9 cellular contexts compared by ENCODE assay signal in the genomic region with DNA sequence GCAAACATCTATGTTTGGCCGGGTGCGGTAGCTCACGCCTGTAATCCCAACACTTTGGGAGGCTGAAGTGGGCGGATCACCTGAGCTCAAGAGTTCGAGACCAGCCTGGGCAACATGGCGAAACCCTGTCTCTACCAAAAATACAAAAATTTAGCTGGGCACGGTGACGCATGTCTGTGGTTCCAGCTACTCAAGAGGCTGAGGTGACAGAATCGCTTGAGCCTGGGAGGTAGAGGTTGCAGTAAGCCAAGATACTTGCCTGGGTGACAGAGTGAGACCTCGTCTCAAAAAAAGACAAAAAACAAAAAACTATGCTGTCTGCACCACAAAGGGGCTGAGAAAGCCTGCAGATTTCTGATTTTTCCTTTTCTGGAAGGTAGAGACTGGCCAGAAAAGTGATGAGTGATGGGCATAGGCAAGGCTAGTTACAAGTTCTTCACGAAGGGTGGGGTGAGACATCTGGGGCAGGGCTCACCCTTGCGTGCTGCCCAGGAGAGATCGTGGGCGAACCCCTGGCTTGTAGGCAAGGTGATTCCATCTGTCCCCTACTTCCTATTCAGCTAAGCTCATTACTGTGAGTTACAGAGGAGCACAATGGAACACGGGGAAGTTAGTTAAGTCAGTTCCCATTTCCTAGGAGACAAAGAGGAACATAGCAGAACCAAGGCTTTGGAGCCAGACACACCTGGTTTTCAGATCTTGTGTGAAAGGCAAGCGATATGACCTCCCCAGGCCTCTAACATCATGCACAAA. TPM values are rescaled to one million over a fixed set of nuclear protein-coding genes. Genes with fewer than 3 reads are reported as not detected.
DNase-seq lines count a peak whose midpoint lies in the region; ATAC-seq and TF ChIP-seq lines count a peak whose summit lies in the region.
"Had no signal": no experiment of that assay in that cellular context is flagged by ENCODE, and none has a peak within 500 bp of the region (broad histone marks: within the 10 kb centered on the region; RNA-seq: fewer than 3 reads in every experiment).

No MANE protein-coding gene starts in this region.

- no peaks in the 10 kb centered on the region for H3K9me3 ChIP-seq in HUES6 (ENCODE audit: control insufficient read depth, insufficient read depth, low read depth, low read length)
- no peaks in the 10 kb centered on the region for H3K9me3 ChIP-seq in ascending aorta

- no peak for ATAC-seq in naive thymus-derived CD8-positive, alpha-beta T cell
- ATAC-seq in HG03045 (IDR thresholded peaks at IDR 0.05; ENCODE audit: unreplicated experiment) (no peak), GM18861 (IDR thresholded peaks at IDR 0.05; ENCODE audit: unreplicated experiment) (no peak)
- ATAC-seq: Panc1 had no signal

- peak overlapping the region; percentile 66 to 92 (median 81) for H3K4me3 Mint-ChIP-seq in naive thymus-derived CD8-positive, alpha-beta T cell

- TF ChIP-seq CTCF in ascending aorta (IDR thresholded peaks at IDR 0.05) (no peak), lower leg skin (IDR thresholded peaks at IDR 0.05) (no peak)

- H3K27me3 ChIP-seq in HUES6 (ENCODE audit: control insufficient read depth, insufficient read depth, low read length) (no peaks in the 10 kb centered on the region), ascending aorta (no peaks in the 10 kb centered on the region)

- H3K9ac ChIP-seq in HUES6 (ENCODE audit: low read length) = peak overlapping the region; percentile 55

- no peaks in the 10 kb centered on the region for H3K27me3 Mint-ChIP-seq in naive thymus-derived CD8-positive, alpha-beta T cell

- peak overlapping the region; percentile 53 to 95 (median 89) for H3K27ac Mint-ChIP-seq in naive thymus-derived CD8-positive, alpha-beta T cell

- peaks cover 29 to 76% (median 73%) of the 10 kb centered on the region in 4 donors for H3K4me1 Mint-ChIP-seq in naive thymus-derived CD8-positive, alpha-beta T cell

- 52 to 53% methylated on average over 16 of the region's 16 CpGs for WGBS in lower leg skin, 2 donors

- POLR2A ChIA-PET in naive thymus-derived CD8-positive, alpha-beta T cell (lab: Charles Lee) = interaction anchor here (0.9 to 6.8 kb wide), 7 partner anchors 8 to 189 kb away, joined by 3 to 56 read pairs (median 3); partner anchors contain the start of genes C1orf50 and P3H1

- H3K9me3 Mint-ChIP-seq in naive thymus-derived CD8-positive, alpha-beta T cell = no peaks in the 10 kb centered on the region

- no peak for TF ChIP-seq POLR2A in lower leg skin (IDR thresholded peaks at IDR 0.05)

- DNase-seq in CD1c-positive myeloid dendritic cell (ENCODE audit: extremely low spot score) (peak; percentile 60), ascending aorta (ENCODE audit: low spot score in 2 of 2) (no peak), lower leg skin (ENCODE audit: low spot score in 2 of 2) (no peak), NCI-H128 (lab: John Stamatoyannopoulos, UW; ENCODE audit: unreplicated experiment) (no peak)
- DNase-seq in naive thymus-derived CD8-positive, alpha-beta T cell = no peak

- H3K4me3 ChIP-seq in HUES6 (ENCODE audit: low read depth, low read length) = peak overlapping the region; percentile 82
- H3K4me3 ChIP-seq in ascending aorta = peak overlapping the region in 1 of 2 donors; percentile 7
- no peak overlapping the region for H3K4me3 ChIP-seq in lower leg skin (ENCODE audit: low read depth, poor library complexity, severe bottlenecking)

- H3K27ac ChIP-seq in HUES6 (ENCODE audit: low read depth, low read length) (no peak overlapping the region; the same call in 1 of the 2 replicates), ascending aorta (peak overlapping the region; percentile 23 to 55)

- peaks cover 58% of the 10 kb centered on the region for H3K36me3 ChIP-seq in HUES6 (ENCODE audit: control insufficient read depth, insufficient read depth, low read length)
- no peaks in the 10 kb centered on the region for H3K36me3 ChIP-seq in ascending aorta

- H3K4me1 ChIP-seq in HUES6 (ENCODE audit: control insufficient read depth, insufficient read depth, low read length) (peaks cover 55% of the 10 kb centered on the region), ascending aorta (peaks cover 4 to 24% of the 10 kb centered on the region in 2 donors)

- H3K36me3 Mint-ChIP-seq in naive thymus-derived CD8-positive, alpha-beta T cell = peaks cover 0 to 17% (median 0%) of the 10 kb centered on the region in 3 donors

- intact Hi-C loops in ascending aorta (cut with DNase I) = loop anchor here (10.0 kb wide), 1 partner anchor 1461 kb away; no protein-coding TSS in a partner anchor
- intact Hi-C loops in lower leg skin (cut with DNase I; ENCODE audit: low total_unique reads) = no loop called here

RNA-seq across cellular contexts. Expression of gene SLC2A1, which starts 3.2 kb away (rescaled TPM):
- total RNA-seq in ascending aorta (15.5 TPM), lower leg skin (1,000 to 10,000 TPM in 2 of 4 donors, 100 to 1,000 TPM in 2; 488 to 2,308 (median 910) TPM)
- total RNA-seq in naive thymus-derived CD8-positive, alpha-beta T cell = 10 to 100 TPM; 57.2 to 57.3 TPM
- 10 to 100 TPM; 17.7 to 22.8 (median 22.0) TPM for polyA plus RNA-seq in naive thymus-derived CD8-positive, alpha-beta T cell

Comparison
In these comparisons a context has a peak if more than half of its experiments do, and no peak if none do; other contexts are left out.
1. RNA of gene SLC2A1, which starts 3.2 kb away (total RNA-seq): 488 to 2,308 TPM in lower leg skin; 57.2 to 57.3 TPM in naive thymus-derived CD8-positive, alpha-beta T cell and 15.5 TPM in ascending aorta (single experiment); every median in the first group is over 4 times any median in the second.